In genomic region chr2:237695201-237695780, GRCh38 we compare ENCODE assay signal across 9 cellular contexts.
DNase-seq lines count a peak whose midpoint lies in the region; ATAC-seq, FAIRE-seq and TF ChIP-seq lines count a peak whose summit lies in the region.
"Had no signal": no experiment of that assay in that cellular context is flagged by ENCODE, and none has a peak within 500 bp of the region (broad histone marks: within the 10 kb centered on the region; RNA-seq: fewer than 3 reads in every experiment).

No MANE protein-coding gene starts in this region.

- in situ Hi-C loops in HepG2 (cut with HindIII; ENCODE audit: extremely low pct_ligation_motif_present, low pct_unique_long_range_greater_than_20kb) = no loop called here

- TF ChIP-seq POLR2A in HepG2 (IDR thresholded peaks at IDR 0.05; ENCODE audit: insufficient read depth in 1 of 2, low read depth in 2 of 2, low read length in 2 of 2) = no peak

- no peak overlapping the region for H2AFZ ChIP-seq in HepG2 (ENCODE audit: low read length)

- no peaks in the 10 kb centered on the region for H3K9me3 ChIP-seq in HepG2 (ENCODE audit: low read length)

- POLR2A ChIA-PET in HepG2 (lab: Yijun Ruan, JAX) = no interaction called here

- no peak overlapping the region for H3K27ac ChIP-seq in HepG2 (ENCODE audit: extremely low read length, insufficient read depth, low read length)
- H3K27ac ChIP-seq: 22Rv1 had no signal

- CTCF ChIA-PET in HepG2 (lab: Yijun Ruan, JAX; ENCODE audit: low intra/inter-chr PET ratio, low total read pairs) = no interaction called here

- intact Hi-C loops in HepG2 (cut with micrococcal nuclease; ENCODE audit: unreplicated experiment) = no loop called here

- H3K9ac ChIP-seq in HepG2 (ENCODE audit: insufficient read depth, low read depth, low read length) = no peak overlapping the region

- TF ChIP-seq EP300 in HepG2 (IDR thresholded peaks at IDR 0.05; ENCODE audit: low read depth in 2 of 2, low read length in 2 of 2) (no peak), HepG2 (CRISPR knock-in tag; IDR thresholded peaks at IDR 0.05; ENCODE audit: borderline replicate concordance) (no peak)

- no peak overlapping the region for H3K4me3 ChIP-seq in HepG2 (replicated peaks in 1 of 3; ENCODE audit: insufficient read depth in 1 of 3, low read depth in 2 of 3, low read length in 3 of 3)

- H4K20me1 ChIP-seq in HepG2 (ENCODE audit: insufficient read depth, low read length) = peaks cover 40% of the 10 kb centered on the region; the same call in 1 of the 2 replicates

- peak; percentile 29 for DNase-seq in DMS 273 (lab: John Stamatoyannopoulos, UW; ENCODE audit: unreplicated experiment)
- DNase-seq in DMS 273 treated with DMSO at 0.1 percent for 48 hours (lab: John Stamatoyannopoulos, UW) = no peak
- peak; percentile 86 for DNase-seq in MV-4-11 (lab: John Stamatoyannopoulos, UW)
- DNase-seq in amniotic stem cell (lab: John Stamatoyannopoulos, UW) = peak; percentile 89
- DNase-seq in HepG2 (ENCODE audit: low spot score) = no peak
- DNase-seq in NCI-H1694 (lab: John Stamatoyannopoulos, UW) = no peak
- DNase-seq in DMS53 (lab: John Stamatoyannopoulos, UW) = no peak

- no peaks in the 10 kb centered on the region; a peak in 1 of 5 replicates for H3K27me3 ChIP-seq in HepG2 (ENCODE audit: control insufficient read depth in 1 of 2, insufficient read depth in 2 of 2, low read length in 2 of 2)

- peak overlapping the region; percentile 5; the same call in 1 of the 2 replicates for H3K4me2 ChIP-seq in HepG2 (ENCODE audit: low read depth, low read length)

- H3K79me2 ChIP-seq in HepG2 (ENCODE audit: insufficient read depth, low read length) = peaks cover 75% of the 10 kb centered on the region

- no peak for TF ChIP-seq RAD21 in HepG2 (CRISPR knock-in tag; IDR thresholded peaks at IDR 0.05)

- FAIRE-seq in HepG2 (lab: Jason Lieb, UNC) = no peak

- H3K4me1 ChIP-seq in HepG2 (ENCODE audit: insufficient read depth, low read length) = peaks cover 61% of the 10 kb centered on the region

- 92% methylated on average over 7 of the region's 7 CpGs for WGBS in HepG2 (ENCODE audit: low lambda C conversion rate)

- no peak for ATAC-seq in HepG2
- ATAC-seq in GM18909 (IDR thresholded peaks at IDR 0.05; ENCODE audit: poor library complexity, unreplicated experiment) = no peak

- TF ChIP-seq CTCF in HepG2 (CRISPR knock-in tag; IDR thresholded peaks at IDR 0.05) = no peak

- peaks cover 0 to 4% of the 10 kb centered on the region in 2 experiments; a peak in 1 of 5 replicates for H3K36me3 ChIP-seq in HepG2 (replicated peaks in 1 of 2; ENCODE audit: control insufficient read depth in 1 of 2, insufficient read depth in 2 of 2, low read length in 2 of 2)

- BruUV-seq in HepG2 (replicated peaks; lab: Mats Ljungman, UMichigan) = no TSS peak

TF ChIP-seq in HepG2, 621 proteins besides CTCF, POLR2A, EP300 and RAD21:
- TF ChIP-seq KLF13 (CRISPR knock-in tag; IDR thresholded peaks at IDR 0.05) = no peak

Comparison
In these comparisons a context has a peak if more than half of its experiments do, and no peak if none do; other contexts are left out.
1. DNase-seq: peak in DMS 273 (single experiment), MV-4-11 (single experiment) and amniotic stem cell (single experiment); none in DMS 273 treated with DMSO at 0.1 percent for 48 hours (single experiment), HepG2 (single experiment), NCI-H1694 (single experiment) and DMS53 (single experiment).